ENCODE assay signal across 6 cellular contexts in the genomic region with DNA sequence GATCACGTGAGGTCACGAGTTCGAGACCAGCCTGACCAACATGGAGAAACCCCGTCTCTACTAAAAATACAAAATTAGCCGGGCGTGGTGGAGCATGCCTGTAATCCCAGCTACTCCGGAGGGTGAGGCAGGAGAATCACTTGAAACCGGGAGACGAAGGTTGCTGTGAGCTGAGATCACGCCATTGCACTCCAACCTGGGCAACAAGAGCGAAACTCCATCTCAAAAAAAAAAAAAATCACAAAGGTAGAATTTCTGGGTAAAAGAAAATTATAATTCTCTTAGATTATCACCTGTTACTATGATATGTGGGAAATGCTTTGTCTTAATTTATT. TPM values are rescaled to one million over a fixed set of nuclear protein-coding genes. Genes with fewer than 3 reads are reported as not detected.
"Had no signal": no experiment of that assay in that cellular context is flagged by ENCODE, and none has a peak within 500 bp of the region (broad histone marks: within the 10 kb centered on the region; RNA-seq: fewer than 3 reads in every experiment).

No MANE protein-coding gene starts in this region.

RNA-seq across cellular contexts. Expression of a gene that starts 3.4 kb away (rescaled TPM):
- total RNA-seq: GM23248, GM23338, H1, H4, H7, H9 had no signal
- polyA plus RNA-seq: GM23248, GM23338, H1 had no signal
